18 cellular contexts compared by ENCODE assay signal in the genomic region with DNA sequence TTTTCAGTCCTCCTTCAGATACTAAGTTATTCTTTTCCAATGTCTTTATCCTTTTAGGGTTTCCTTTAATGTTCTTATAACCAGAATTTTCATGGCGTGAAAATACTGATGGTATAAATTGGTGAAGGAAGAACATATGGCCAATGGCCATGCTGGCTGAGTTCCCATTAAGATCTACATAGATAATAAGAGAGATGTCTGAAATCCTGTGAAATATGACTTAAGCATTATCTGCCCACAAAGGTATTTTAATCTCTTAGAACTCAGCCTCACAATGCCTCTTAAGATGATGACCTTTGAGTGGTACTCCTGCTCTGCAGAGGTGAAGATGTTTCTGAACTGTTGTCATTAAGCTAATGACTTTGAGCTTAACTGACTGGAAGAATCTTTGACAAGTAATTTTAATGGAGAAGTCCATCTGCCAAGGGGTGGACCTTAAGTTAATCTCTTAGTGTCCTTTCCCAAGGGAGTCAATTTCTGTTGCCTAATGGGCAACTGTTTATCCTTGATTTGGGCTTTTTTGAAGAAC.
DNase-seq lines count a peak whose midpoint lies in the region; ATAC-seq and TF ChIP-seq lines count a peak whose summit lies in the region.
"Had no signal": no experiment of that assay in that cellular context is flagged by ENCODE, and none has a peak within 500 bp of the region (broad histone marks: within the 10 kb centered on the region; RNA-seq: fewer than 3 reads in every experiment).

No MANE protein-coding gene starts in this region.

- TF ChIP-seq CTCF in MCF 10A (IDR thresholded peaks at IDR 0.05; ENCODE audit: unreplicated experiment): no peak

- DNase-seq in NCI-H2171 treated with DMSO at 0.1 percent for 48 hours (lab: John Stamatoyannopoulos, UW) (peak; percentile 12), NCI-H2171 (lab: John Stamatoyannopoulos, UW) (no peak), DMS 273 treated with DMSO at 0.1 percent for 48 hours (lab: John Stamatoyannopoulos, UW) (peak; percentile 55), NCI-H524 (lab: John Stamatoyannopoulos, UW) (peak; percentile 95 to 99), NCI-H82 treated with DMSO at 0.1 percent for 48 hours (lab: John Stamatoyannopoulos, UW; ENCODE audit: unreplicated experiment) (peak; percentile 100), MCF 10A (ENCODE audit: unreplicated experiment) (no peak)
- DNase-seq in activated CD4-positive, alpha-beta memory T cell treated with anti-CD3 and anti-CD28 coated beads for 36 hours: no peak
- DNase-seq: Calu3; CD8-positive, alpha-beta T cell; DMS79 treated with DMSO at 0.1 percent for 48 hours; GF-D8; GOT3; H7; HFFc6 had no signal

- H3K4me1 Mint-ChIP-seq in MCF 10A (ENCODE audit: insufficient read depth, unreplicated experiment): no peaks in the 10 kb centered on the region
- H3K4me1 Mint-ChIP-seq in activated CD4-positive, alpha-beta memory T cell treated with anti-CD3 and anti-CD28 coated beads for 36 hours (ENCODE audit: low read depth): no peaks in the 10 kb centered on the region
- H3K4me1 Mint-ChIP-seq: B cell had no signal

- no TSS peak for BruUV-seq in MCF 10A (replicated peaks; lab: Mats Ljungman, UMichigan)

- POLR2A ChIA-PET in MCF 10A (lab: Yijun Ruan, JAX): no interaction called here
- POLR2A ChIA-PET in activated CD4-positive, alpha-beta memory T cell treated with anti-CD3 and anti-CD28 coated beads for 36 hours (lab: Charles Lee): no interaction called here

- H3K9me3 Mint-ChIP-seq in MCF 10A (ENCODE audit: unreplicated experiment): peaks cover 11% of the 10 kb centered on the region
- H3K9me3 Mint-ChIP-seq in activated CD4-positive, alpha-beta memory T cell treated with anti-CD3 and anti-CD28 coated beads for 36 hours: peaks cover 15% of the 10 kb centered on the region

- H3K27me3 Mint-ChIP-seq in MCF 10A (ENCODE audit: insufficient read depth, unreplicated experiment): no peaks in the 10 kb centered on the region
- H3K27me3 Mint-ChIP-seq in activated CD4-positive, alpha-beta memory T cell treated with anti-CD3 and anti-CD28 coated beads for 36 hours: no peaks in the 10 kb centered on the region
- H3K27me3 Mint-ChIP-seq: B cell had no signal

- H3K4me3 Mint-ChIP-seq in MCF 10A (ENCODE audit: unreplicated experiment): no peak overlapping the region
- H3K4me3 Mint-ChIP-seq in activated CD4-positive, alpha-beta memory T cell treated with anti-CD3 and anti-CD28 coated beads for 36 hours: no peak overlapping the region
- H3K4me3 Mint-ChIP-seq: B cell; CD8-positive, alpha-beta T cell; HFFc6 had no signal

- ATAC-seq in GM21723 (IDR thresholded peaks at IDR 0.05; ENCODE audit: unreplicated experiment): no peak
- ATAC-seq: A549; CD8-positive, alpha-beta T cell; HCT116 had no signal

- no peaks in the 10 kb centered on the region for H3K36me3 Mint-ChIP-seq in MCF 10A (ENCODE audit: insufficient read depth, unreplicated experiment)
- peaks cover 3% of the 10 kb centered on the region for H3K36me3 Mint-ChIP-seq in activated CD4-positive, alpha-beta memory T cell treated with anti-CD3 and anti-CD28 coated beads for 36 hours
- H3K36me3 Mint-ChIP-seq: CD8-positive, alpha-beta T cell had no signal

- CTCF ChIA-PET in MCF 10A (lab: Yijun Ruan, JAX): interaction anchor here (1.3 to 2.4 kb wide), 2 partner anchors 10 to 11 kb away, joined by 5 to 10 read pairs; no protein-coding TSS in a partner anchor
- CTCF ChIA-PET in activated CD4-positive, alpha-beta memory T cell treated with anti-CD3 and anti-CD28 coated beads for 36 hours (lab: Charles Lee): no interaction called here

- H3K27ac Mint-ChIP-seq in MCF 10A (ENCODE audit: low read depth, unreplicated experiment): no peak overlapping the region
- H3K27ac Mint-ChIP-seq in activated CD4-positive, alpha-beta memory T cell treated with anti-CD3 and anti-CD28 coated beads for 36 hours: no peak overlapping the region
- H3K27ac Mint-ChIP-seq: B cell; CD8-positive, alpha-beta T cell; HFFc6 had no signal

- intact Hi-C loops in MCF 10A (cut with micrococcal nuclease): no loop called here
- intact Hi-C loops in activated CD4-positive, alpha-beta memory T cell treated with anti-CD3 and anti-CD28 coated beads for 36 hours (cut with micrococcal nuclease): no loop called here

Comparison
In these comparisons a context has a peak if more than half of its experiments do, and no peak if none do; other contexts are left out.
1. DNase-seq: peak in NCI-H2171 treated with DMSO at 0.1 percent for 48 hours (single experiment), DMS 273 treated with DMSO at 0.1 percent for 48 hours (single experiment), NCI-H524 (2 of 2) and NCI-H82 treated with DMSO at 0.1 percent for 48 hours (single experiment); none in NCI-H2171 (single experiment), MCF 10A (single experiment) and activated CD4-positive, alpha-beta memory T cell treated with anti-CD3 and anti-CD28 coated beads for 36 hours (single experiment).